ENCODE assay signal across 11 cellular contexts in the genomic region with DNA sequence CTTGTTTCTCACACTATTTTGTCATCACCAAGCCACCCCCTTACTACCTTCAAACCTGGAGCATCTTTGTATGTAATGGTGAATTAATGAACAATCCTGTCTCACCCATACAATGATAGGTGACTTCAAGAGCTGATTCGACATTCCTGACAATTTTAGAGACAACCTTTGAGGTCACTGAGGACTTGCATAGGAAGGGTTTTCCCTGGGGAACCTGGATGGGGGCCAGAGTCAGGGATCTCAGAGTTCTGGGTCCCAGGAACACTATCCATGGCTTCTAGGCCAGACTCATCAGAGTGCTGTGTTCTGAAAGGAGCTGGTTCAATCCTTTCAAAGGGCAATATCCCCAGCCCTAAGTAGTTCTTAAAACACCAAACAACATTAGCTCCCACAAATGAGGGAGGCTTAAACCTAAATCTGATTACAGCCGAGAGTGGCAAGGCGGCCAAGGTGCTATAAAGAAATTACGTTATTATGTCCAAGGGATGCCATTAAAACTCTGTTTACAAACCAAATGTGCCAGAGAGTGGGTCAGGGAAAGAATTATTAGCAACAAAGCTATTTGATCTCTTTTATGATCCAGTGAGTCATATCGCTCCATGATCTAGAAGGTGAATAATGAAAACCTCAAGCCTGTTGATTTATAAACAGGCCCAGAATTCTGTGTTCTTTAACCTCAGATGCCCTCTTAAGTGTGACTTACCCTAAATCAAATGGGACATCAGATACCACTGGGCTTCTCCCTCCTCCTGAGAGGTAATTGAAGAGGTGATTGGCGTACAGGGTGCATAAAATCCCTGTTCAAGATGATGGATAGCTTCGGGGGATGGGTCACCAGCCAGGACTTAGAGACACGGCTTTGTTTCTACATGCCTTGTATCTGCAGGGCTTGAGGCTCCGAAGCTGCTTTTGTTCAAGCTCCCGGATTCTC.
DNase-seq lines count a peak whose midpoint lies in the region; ATAC-seq and TF ChIP-seq lines count a peak whose summit lies in the region.
"Had no signal": no experiment of that assay in that cellular context is flagged by ENCODE, and none has a peak within 500 bp of the region (broad histone marks: within the 10 kb centered on the region; RNA-seq: fewer than 3 reads in every experiment).

No MANE protein-coding gene starts in this region.

- TF ChIP-seq CTCF in HCT116 (IDR thresholded peaks at IDR 0.05 in 2 of 3, conservative IDR thresholded peaks at IDR 0.05 in 1 of 3; ENCODE audit: borderline replicate concordance in 1 of 3, insufficient read depth in 1 of 3, low read depth in 2 of 3, low read length in 2 of 3) (no peak), RWPE2 (IDR thresholded peaks at IDR 0.05; ENCODE audit: poor library complexity, severe bottlenecking) (no peak), type B pancreatic cell (conservative IDR thresholded peaks at IDR 0.05) (no peak)

- H3K4me3 ChIP-seq in HCT116 (replicated peaks in 1 of 2; ENCODE audit: low read depth in 1 of 2, low read length in 2 of 2): no peak overlapping the region
- no peak overlapping the region for H3K4me3 ChIP-seq in RWPE2 (ENCODE audit: severe bottlenecking)
- H3K4me3 ChIP-seq: left lung had no signal

- H3K9me3 Mint-ChIP-seq in type B pancreatic cell: peaks cover 5% of the 10 kb centered on the region

- no peak for TF ChIP-seq RAD21 in HCT116 (IDR thresholded peaks at IDR 0.05; ENCODE audit: low read depth)

- RAD21 ChIA-PET in HCT116 (lab: Charles Lee; ENCODE audit: low non-redundant PET in 1 of 2, low total read pairs in 2 of 2, uncharacterized antibody in 2 of 2, unreplicated experiment in 2 of 2): no interaction called here

- POLR2A ChIA-PET in HCT116 (lab: Charles Lee): interaction anchor here (1.3 kb wide), 1 partner anchor 19 kb away, joined by 4 read pairs; no protein-coding TSS in a partner anchor

- H3K4me3 Mint-ChIP-seq in type B pancreatic cell: no peak overlapping the region
- H3K4me3 Mint-ChIP-seq: activated T-cell treated with anti-CD3 and anti-CD28 coated beads, Interleukin-2, amount 50 U/mL, for 4 hours had no signal

- H3K27ac Mint-ChIP-seq in type B pancreatic cell: peak overlapping the region; percentile 65

- ATAC-seq in HCT116 (peak; percentile 86), RWPE2 (ENCODE audit: low read depth) (peak; percentile 75)
- ATAC-seq: activated T-cell treated with anti-CD3 and anti-CD28 coated beads, Interleukin-2, amount 50 U/mL, for 4 hours; left lung had no signal

- peaks cover 14 to 34% of the 10 kb centered on the region in 2 experiments; a peak in 3 of 4 replicates for H3K4me1 ChIP-seq in HCT116 (ENCODE audit: control insufficient read depth in 1 of 2, insufficient read depth in 2 of 2, low read length in 2 of 2)
- H3K4me1 ChIP-seq in RWPE2 (ENCODE audit: insufficient read depth, poor library complexity, severe bottlenecking): peaks cover 35% of the 10 kb centered on the region
- H3K4me1 ChIP-seq: left lung had no signal

- H3K27me3 ChIP-seq in HCT116 (ENCODE audit: insufficient read depth, low read length) (peaks cover 8% of the 10 kb centered on the region; the same call in 1 of the 2 replicates), RWPE2 (ENCODE audit: insufficient read depth, poor library complexity, severe bottlenecking) (no peaks in the 10 kb centered on the region)
- H3K27me3 ChIP-seq: left lung had no signal

- peaks cover 4% of the 10 kb centered on the region for H3K27me3 Mint-ChIP-seq in type B pancreatic cell

- H3K79me2 ChIP-seq in HCT116 (ENCODE audit: insufficient read depth, low read length): no peaks in the 10 kb centered on the region

- no TSS peak for BruUV-seq in HCT116 (replicated peaks; lab: Mats Ljungman, UMichigan)

- CTCF ChIA-PET in HCT116 (lab: Charles Lee): no interaction called here

- H3K4me2 ChIP-seq in HCT116 (ENCODE audit: low read length): peak overlapping the region; percentile 33

- DNase-seq in HCT116 (ENCODE audit: low read depth, low spot score): peak; percentile 38
- DNase-seq in RWPE2 (ENCODE audit: low spot score): no peak
- DNase-seq in iris pigment epithelial cell (ENCODE audit: low read depth): peak; percentile 70
- DNase-seq in type B pancreatic cell (ENCODE audit: extremely low spot score, unreplicated experiment): no peak
- no peak for DNase-seq in posterior cingulate gyrus
- DNase-seq in activated CD4-positive, CD25-positive, alpha-beta regulatory T cell (lab: John Stamatoyannopoulos, UW): no peak
- DNase-seq in stimulated activated CD4-positive, alpha-beta T cell treated with anti-CD3 and anti-CD28 coated beads, Interleukin-4, amount 100 ng/mL, for 4 hours: no peak
- DNase-seq: activated T-cell treated with anti-CD3 and anti-CD28 coated beads, Interleukin-2, amount 50 U/mL, for 4 hours; caudate nucleus; left lung; SIG-M5 had no signal

- no peak overlapping the region for H3K9ac ChIP-seq in HCT116 (ENCODE audit: low read length)

- H3K4me1 Mint-ChIP-seq in type B pancreatic cell (ENCODE audit: unreplicated experiment): peaks cover 30% of the 10 kb centered on the region

- H3K9me2 ChIP-seq in HCT116 (ENCODE audit: insufficient read depth): no peaks in the 10 kb centered on the region

- no peak for TF ChIP-seq POLR2A in HCT116 (IDR thresholded peaks at IDR 0.05; ENCODE audit: borderline replicate concordance, extremely low read depth, insufficient read depth, insufficient read length)

- intact Hi-C loops in HCT116 (cut with micrococcal nuclease) (no loop called here), posterior cingulate gyrus (cut with DNase I) (no loop called here)

- H3K36me3 Mint-ChIP-seq in type B pancreatic cell: no peaks in the 10 kb centered on the region

- H3K36me3 ChIP-seq in HCT116 (ENCODE audit: control insufficient read depth in 1 of 2, insufficient read depth in 2 of 2, low read length in 2 of 2): no peaks in the 10 kb centered on the region
- H3K36me3 ChIP-seq in RWPE2 (ENCODE audit: low read depth): no peaks in the 10 kb centered on the region
- H3K36me3 ChIP-seq: left lung had no signal

- H2AFZ ChIP-seq in HCT116 (ENCODE audit: low read depth, low read length, poor library complexity, severe bottlenecking): peak overlapping the region; percentile 1

- H3K9me3 ChIP-seq in HCT116 (ENCODE audit: control insufficient read depth in 1 of 2, insufficient read depth in 1 of 2, low read depth in 1 of 2, low read length in 2 of 2) (no peaks in the 10 kb centered on the region), RWPE2 (ENCODE audit: severe bottlenecking) (no peaks in the 10 kb centered on the region)

- peak overlapping the region; percentile 33 for H3K27ac ChIP-seq in HCT116 (ENCODE audit: low read depth, low read length)
- H3K27ac ChIP-seq in RWPE2 (ENCODE audit: poor library complexity, severe bottlenecking): peak overlapping the region; percentile 62
- H3K27ac ChIP-seq: left lung had no signal

- H4K20me1 ChIP-seq in HCT116 (ENCODE audit: insufficient read depth): no peaks in the 10 kb centered on the region

TF ChIP-seq in HCT116, 20 proteins besides CTCF, POLR2A, EP300 and RAD21:
- TF ChIP-seq, protein P1, sequence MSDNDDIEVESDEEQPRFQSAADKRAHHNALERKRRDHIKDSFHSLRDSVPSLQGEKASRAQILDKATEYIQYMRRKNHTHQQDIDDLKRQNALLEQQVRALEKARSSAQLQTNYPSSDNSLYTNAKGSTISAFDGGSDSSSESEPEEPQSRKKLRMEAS (IDR thresholded peaks at IDR 0.05): no peak
- TF ChIP-seq SP1 (IDR thresholded peaks at IDR 0.05; ENCODE audit: low read depth): peak; percentile 54
- peak; percentile 72 for TF ChIP-seq FOSL1 (IDR thresholded peaks at IDR 0.05; ENCODE audit: low read depth)
- TF ChIP-seq YY1 (IDR thresholded peaks at IDR 0.05; ENCODE audit: extremely low read depth, insufficient replicate concordance, low read depth, low read length): no peak
- TF ChIP-seq ELF1 (IDR thresholded peaks at IDR 0.05; ENCODE audit: borderline replicate concordance, low read depth): no peak
- no peak for TF ChIP-seq POLR2AphosphoS5 (IDR thresholded peaks at IDR 0.05; ENCODE audit: low read depth, low read length)
- peak; percentile 61 for TF ChIP-seq JUND (IDR thresholded peaks at IDR 0.05)
- TF ChIP-seq ZNF274 (IDR thresholded peaks at IDR 0.05; ENCODE audit: low read depth, low read length): no peak
- TF ChIP-seq CBX3 (IDR thresholded peaks at IDR 0.05; ENCODE audit: low read depth): peak; percentile 23; the same call in 1 of the 2 replicates
TF ChIP-seq in HCT116: peak in this region for 4.

Comparison
In these comparisons a context has a peak if more than half of its experiments do, and no peak if none do; other contexts are left out.
1. DNase-seq: peak in HCT116 (single experiment) and iris pigment epithelial cell (single experiment); none in RWPE2 (single experiment), type B pancreatic cell (single experiment), posterior cingulate gyrus (0 of 10), activated CD4-positive, CD25-positive, alpha-beta regulatory T cell (0 of 4) and stimulated activated CD4-positive, alpha-beta T cell treated with anti-CD3 and anti-CD28 coated beads, Interleukin-4, amount 100 ng/mL, for 4 hours (0 of 2).